9 cellular contexts compared by ENCODE assay signal in the genomic region with DNA sequence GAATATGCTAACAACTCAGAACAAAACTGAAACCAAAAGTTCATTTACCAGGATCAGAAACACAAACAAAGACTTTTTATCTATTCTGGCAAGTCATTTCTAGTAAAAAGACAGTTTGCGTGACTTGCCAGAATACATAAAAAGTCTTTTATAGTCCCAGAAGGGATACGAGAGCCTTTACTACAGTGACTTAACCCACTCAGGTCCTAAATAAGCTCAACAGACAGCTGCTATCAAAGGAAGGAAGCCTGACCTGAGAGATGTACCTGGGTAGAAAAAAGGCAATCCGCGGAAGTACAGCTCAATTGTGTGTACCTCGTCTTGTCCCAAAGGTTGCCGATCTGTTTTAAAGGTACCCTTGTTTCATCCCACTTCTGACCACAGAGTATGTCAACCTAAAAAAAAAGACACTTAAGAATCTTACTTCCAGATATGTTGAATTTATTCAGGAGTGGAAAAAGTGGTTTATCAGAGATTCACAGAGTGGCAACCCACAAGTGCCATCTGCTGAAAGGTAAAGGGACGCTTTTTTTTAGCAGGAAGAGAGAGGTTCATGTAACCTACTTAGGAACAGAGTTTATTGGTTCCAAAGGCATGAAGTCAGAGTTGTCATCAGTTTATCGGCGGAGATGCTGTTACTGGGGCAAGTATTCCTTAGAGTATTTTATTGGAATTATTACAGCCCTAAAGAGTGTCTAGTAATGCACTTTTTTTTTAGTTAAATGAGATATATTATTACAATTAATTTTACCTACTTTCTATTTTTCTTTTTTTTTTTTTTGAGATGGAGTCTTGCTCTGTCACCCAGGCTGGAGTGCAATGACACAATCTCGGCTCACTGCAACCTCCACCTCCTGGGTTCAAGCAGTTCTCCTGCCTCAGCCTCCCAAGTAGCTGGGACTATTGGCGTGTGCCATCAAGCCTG.
DNase-seq lines count a peak whose midpoint lies in the region; ATAC-seq, FAIRE-seq and TF ChIP-seq lines count a peak whose summit lies in the region.
"Had no signal": no experiment of that assay in that cellular context is flagged by ENCODE, and none has a peak within 500 bp of the region (broad histone marks: within the 10 kb centered on the region; RNA-seq: fewer than 3 reads in every experiment).

No MANE protein-coding gene starts in this region.

- DNase-seq in pancreas (no peak), aorta (no peak), Ammon's horn (ENCODE audit: low spot score) (no peak)
- no peak for DNase-seq in stimulated activated CD4-positive, alpha-beta T cell treated with anti-CD3 and anti-CD28 coated beads, Interleukin-1b, Interleukin-23, amount 100 ng/mL, for 48 hours
- no peak for DNase-seq in stimulated activated CD4-positive, alpha-beta T cell treated with anti-CD3 and anti-CD28 coated beads, Interleukin-4, amount 100 ng/mL, for 1 hour

- no peaks in the 10 kb centered on the region for H3K9me3 Mint-ChIP-seq in activated naive CD8-positive, alpha-beta T cell (ENCODE audit: low read depth)

- H3K27me3 Mint-ChIP-seq in activated naive CD8-positive, alpha-beta T cell: no peaks in the 10 kb centered on the region

- peak overlapping the region; percentile 91 for H3K27ac Mint-ChIP-seq in activated naive CD8-positive, alpha-beta T cell

- peak overlapping the region in 2 of 4 donors; percentile 3 to 37 for H3K4me3 ChIP-seq in pancreas
- H3K4me3 ChIP-seq in aorta (ENCODE audit: low read length in 2 of 2): no peak overlapping the region
- H3K4me3 ChIP-seq: K562 had no signal

- 50 to 53% methylated on average over 11 of the region's 11 CpGs for WGBS in pancreas, 2 donors
- 73 to 74% methylated on average over 11 of the region's 11 CpGs for WGBS in aorta, 2 donors

- ATAC-seq in GM18868 (IDR thresholded peaks at IDR 0.05; ENCODE audit: unreplicated experiment) (peak; percentile 72), HG02840 (IDR thresholded peaks at IDR 0.05; ENCODE audit: low FRiP score, unreplicated experiment) (peak; percentile 67), pancreas (peak; percentile 46 to 65 (median 58)), aorta (ENCODE audit: low FRiP score) (no peak)
- ATAC-seq: K562 had no signal

- peaks cover 0 to 9% (median 6%) of the 10 kb centered on the region in 3 donors for H3K4me1 ChIP-seq in pancreas
- no peaks in the 10 kb centered on the region for H3K4me1 ChIP-seq in aorta (ENCODE audit: control insufficient read depth in 1 of 2, insufficient read depth in 2 of 2, low read length in 2 of 2)

- intact Hi-C loops in pancreas (cut with DNase I) (no loop called here), aorta (cut with DNase I) (no loop called here)

- H3K36me3 ChIP-seq in pancreas (no peaks in the 10 kb centered on the region), aorta (ENCODE audit: control insufficient read depth in 1 of 2, insufficient read depth in 2 of 2, low read length in 1 of 2) (no peaks in the 10 kb centered on the region)

- peak overlapping the region in 2 of 4 donors; percentile 63 to 67 for H3K27ac ChIP-seq in pancreas
- H3K27ac ChIP-seq in aorta (ENCODE audit: low read depth in 1 of 2, low read length in 2 of 2): no peak overlapping the region

- H3K4me3 Mint-ChIP-seq in activated naive CD8-positive, alpha-beta T cell: peak overlapping the region; percentile 82

- FAIRE-seq in pancreas (lab: Jason Lieb, UNC): no peak
- FAIRE-seq: K562 had no signal

- H3K9me3 ChIP-seq in pancreas: no peaks in the 10 kb centered on the region
- no peaks in the 10 kb centered on the region for H3K9me3 ChIP-seq in aorta (ENCODE audit: control insufficient read depth, low read length)

- no peak for TF ChIP-seq CTCF in pancreas (IDR thresholded peaks at IDR 0.05)

- peaks cover 15% of the 10 kb centered on the region for H3K4me1 Mint-ChIP-seq in activated naive CD8-positive, alpha-beta T cell (ENCODE audit: low read depth)

- no peaks in the 10 kb centered on the region for H3K36me3 Mint-ChIP-seq in activated naive CD8-positive, alpha-beta T cell

- no peaks in the 10 kb centered on the region for H3K27me3 ChIP-seq in pancreas
- no peaks in the 10 kb centered on the region for H3K27me3 ChIP-seq in aorta (ENCODE audit: control insufficient read depth in 1 of 2, insufficient read depth in 2 of 2, low read length in 1 of 2)
